ENCODE assay signal across 13 cellular contexts in genomic region chr7:136353287-136353686, GRCh38.
DNase-seq lines count a peak whose midpoint lies in the region; ATAC-seq, FAIRE-seq and TF ChIP-seq lines count a peak whose summit lies in the region.
"Had no signal": no experiment of that assay in that cellular context is flagged by ENCODE, and none has a peak within 500 bp of the region (broad histone marks: within the 10 kb centered on the region; RNA-seq: fewer than 3 reads in every experiment).

No MANE protein-coding gene starts in this region.

- TF ChIP-seq CTCF in OCI-LY3 (IDR thresholded peaks at IDR 0.05; ENCODE audit: low read depth, low read length) (no peak), hepatocyte (IDR thresholded peaks at IDR 0.05; ENCODE audit: poor library complexity) (no peak)

- ATAC-seq in GM18511 (IDR thresholded peaks at IDR 0.05; ENCODE audit: unreplicated experiment) (peak; percentile 89), GM21447 (IDR thresholded peaks at IDR 0.05; ENCODE audit: unreplicated experiment) (peak; percentile 69), HG03045 (IDR thresholded peaks at IDR 0.05; ENCODE audit: unreplicated experiment) (peak; percentile 52)
- ATAC-seq: activated naive CD4-positive, alpha-beta T cell treated with anti-CD3 and anti-CD28 coated beads, Interleukin-2, amount 50 U/mL, for 72 hours had no signal

- H4K20me1 ChIP-seq in OCI-LY3 (ENCODE audit: insufficient read depth, low read length) (no peaks in the 10 kb centered on the region), hepatocyte (ENCODE audit: insufficient read depth, poor library complexity, severe bottlenecking) (no peaks in the 10 kb centered on the region)

- H3K27ac ChIP-seq in OCI-LY3 (ENCODE audit: low read length) (no peak overlapping the region), hepatocyte (no peak overlapping the region)

- 63% methylated on average over 2 of the region's 2 CpGs for WGBS in hepatocyte (ENCODE audit: low lambda C conversion rate, missing lambda C conversion rate)

- DNase-seq in DMS79 treated with DMSO at 0.1 percent for 48 hours (lab: John Stamatoyannopoulos, UW) (no peak), hepatocyte (ENCODE audit: low spot score) (no peak), urothelium cell line (ENCODE audit: low spot score) (no peak), nucleus accumbens (lab: John Stamatoyannopoulos, UW) (no peak)
- DNase-seq: activated CD4-positive, alpha-beta T cell treated with anti-CD3 and anti-CD28 coated beads, Interleukin-2, amount 50 U/mL, for 4 hours; EL; NCI-H1092; T-helper 1 cell had no signal

- peak overlapping the region; percentile 44 for H3K4me2 ChIP-seq in OCI-LY3 (ENCODE audit: low read length)
- no peak overlapping the region for H3K4me2 ChIP-seq in hepatocyte

- H3K4me1 ChIP-seq in OCI-LY3 (ENCODE audit: low read length) (peaks cover 23% of the 10 kb centered on the region), hepatocyte (ENCODE audit: insufficient read depth) (no peaks in the 10 kb centered on the region)

- 0 out of 2 replicates have a peak overlapping the region, but pooled peaks have one; percentile 6 for H3K4me3 ChIP-seq in OCI-LY3 (ENCODE audit: low read length)
- H3K4me3 ChIP-seq in hepatocyte: no peak overlapping the region

- H3K79me2 ChIP-seq in OCI-LY3 (ENCODE audit: low read length) (no peaks in the 10 kb centered on the region), hepatocyte (no peaks in the 10 kb centered on the region)

- H2AFZ ChIP-seq in OCI-LY3 (ENCODE audit: low read depth, low read length) (no peak overlapping the region), hepatocyte (no peak overlapping the region)

- H3K36me3 ChIP-seq in OCI-LY3 (replicated peaks; ENCODE audit: low read depth, low read length) (no peaks in the 10 kb centered on the region), hepatocyte (replicated peaks; ENCODE audit: insufficient read depth, low read depth) (no peaks in the 10 kb centered on the region)

- no peaks in the 10 kb centered on the region for H3K9me3 ChIP-seq in OCI-LY3 (ENCODE audit: insufficient read depth, low read length)
- H3K9me3 ChIP-seq in hepatocyte (ENCODE audit: low read depth): no peaks in the 10 kb centered on the region

- no peak overlapping the region for H3K9ac ChIP-seq in OCI-LY3 (ENCODE audit: low read length)

- H3K27me3 ChIP-seq in OCI-LY3 (ENCODE audit: low read depth, low read length): peaks cover 8% of the 10 kb centered on the region; the same call in 1 of the 2 replicates
- no peaks in the 10 kb centered on the region for H3K27me3 ChIP-seq in hepatocyte

- no peak for FAIRE-seq in urothelium cell line (lab: Jason Lieb, UNC)

- no peaks in the 10 kb centered on the region for H3K9me2 ChIP-seq in hepatocyte (replicated peaks; ENCODE audit: insufficient read depth)
